ENCODE assay signal across 1 cellular context in genomic region chr6:33586108-33586640, GRCh38.
TF ChIP-seq lines count a peak whose summit lies in the region.

No MANE protein-coding gene starts in this region.

TF ChIP-seq in K562, 482 proteins besides CTCF, POLR2A, EP300 and RAD21:
- no peak for TF ChIP-seq ATF2 (CRISPR knock-in tag; IDR thresholded peaks at IDR 0.05)
- no peak for TF ChIP-seq ELF4 (CRISPR knock-in tag; IDR thresholded peaks at IDR 0.05)
- TF ChIP-seq ZNF23 (CRISPR knock-in tag; IDR thresholded peaks at IDR 0.05), result no peak
- no peak for TF ChIP-seq ETV1 (tag; conservative IDR thresholded peaks at IDR 0.05; ENCODE audit: low read depth)
- no peak for TF ChIP-seq ERF (CRISPR knock-in tag; IDR thresholded peaks at IDR 0.05)
- TF ChIP-seq THAP7 (CRISPR knock-in tag; IDR thresholded peaks at IDR 0.05), result no peak
- TF ChIP-seq CREB3 (tag; conservative IDR thresholded peaks at IDR 0.05; ENCODE audit: low read depth), result no peak
- no peak for TF ChIP-seq TEAD1 (CRISPR knock-in tag; IDR thresholded peaks at IDR 0.05)
- no peak for TF ChIP-seq SMARCA5 (IDR thresholded peaks at IDR 0.05)
- no peak for TF ChIP-seq ZC3H4 (CRISPR knock-in tag; IDR thresholded peaks at IDR 0.05; ENCODE audit: borderline replicate concordance)
- TF ChIP-seq SETDB1 (IDR thresholded peaks at IDR 0.05; ENCODE audit: low read length), result no peak
- no peak for TF ChIP-seq SMAD4 (CRISPR knock-in tag; conservative IDR thresholded peaks at IDR 0.05)
- TF ChIP-seq ZNF717 (CRISPR knock-in tag; IDR thresholded peaks at IDR 0.05), result no peak
- TF ChIP-seq SMAD1 (IDR thresholded peaks at IDR 0.05; ENCODE audit: low read depth, low read length, partially characterized antibody), result no peak
- no peak for TF ChIP-seq XRCC3 (IDR thresholded peaks at IDR 0.05)
- no peak for TF ChIP-seq HNRNPL (IDR thresholded peaks at IDR 0.05; ENCODE audit: low read depth, low read length)
- TF ChIP-seq NFIC (IDR thresholded peaks at IDR 0.05), result no peak
- no peak for TF ChIP-seq ZNF140 (CRISPR knock-in tag; IDR thresholded peaks at IDR 0.05)
- no peak for TF ChIP-seq ZNF655 (CRISPR knock-in tag; IDR thresholded peaks at IDR 0.05)
TF ChIP-seq in K562: peak in this region for 0.
